Comparison of ENCODE assay signal across 10 cellular contexts in the genomic region with DNA sequence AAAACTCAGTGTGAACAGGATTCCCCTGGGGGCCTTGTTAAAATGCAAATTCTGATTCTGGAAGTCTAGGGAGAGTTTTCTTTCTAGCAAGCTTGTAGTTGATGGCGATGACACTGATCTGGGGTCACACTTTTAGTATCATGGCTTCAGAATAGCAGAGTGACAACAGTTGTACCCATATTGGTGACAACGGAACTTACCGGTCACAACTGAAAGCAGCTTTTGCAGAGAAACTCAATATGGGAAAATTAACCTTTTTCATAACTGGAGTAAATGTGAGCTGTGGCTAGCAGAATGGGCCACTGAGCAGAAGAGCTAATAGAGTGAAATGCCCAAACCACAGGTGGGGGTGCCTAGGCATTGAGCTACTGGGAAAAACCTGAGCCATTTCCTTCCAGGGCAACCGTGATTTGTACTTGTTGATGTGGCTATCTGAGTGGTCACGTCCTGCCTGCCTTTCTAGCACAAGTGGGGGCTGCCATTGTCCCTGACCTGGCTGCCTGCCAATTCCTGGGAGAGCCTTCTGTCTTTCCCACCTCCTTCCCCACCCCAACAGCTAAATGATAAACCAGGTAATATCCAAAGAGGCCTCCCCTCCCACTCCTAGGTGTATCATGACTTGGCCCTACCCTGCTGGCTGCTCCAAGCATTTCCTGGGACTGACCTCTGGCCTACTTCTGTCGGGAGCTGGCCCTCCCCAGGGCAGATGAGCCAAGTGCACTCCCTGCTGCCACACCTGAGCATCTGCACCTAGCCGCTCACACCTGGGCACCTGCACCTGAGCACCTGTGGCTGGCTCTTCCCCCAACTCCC. TPM values are rescaled to one million over a fixed set of nuclear protein-coding genes. Genes with fewer than 3 reads are reported as not detected.
DNase-seq lines count a peak whose midpoint lies in the region; ATAC-seq and TF ChIP-seq lines count a peak whose summit lies in the region.
"Had no signal": no experiment of that assay in that cellular context is flagged by ENCODE, and none has a peak within 500 bp of the region (broad histone marks: within the 10 kb centered on the region; RNA-seq: fewer than 3 reads in every experiment).

No MANE protein-coding gene starts in this region.

- no peaks in the 10 kb centered on the region for H3K36me3 Mint-ChIP-seq in activated T-cell treated with anti-CD3 and anti-CD28 coated beads, Interleukin-2, amount 50 U/mL, for 24 hours (ENCODE audit: low read depth)

- TF ChIP-seq EP300 in gastroesophageal sphincter (IDR thresholded peaks at IDR 0.05) = no peak

- ATAC-seq in GM18909 (IDR thresholded peaks at IDR 0.05; ENCODE audit: poor library complexity, unreplicated experiment) (peak; percentile 71), gastroesophageal sphincter (no peak), aorta (ENCODE audit: low FRiP score) (no peak)
- ATAC-seq: left lung had no signal

- H3K4me3 ChIP-seq in HAP-1 (no peak overlapping the region), gastroesophageal sphincter (no peak overlapping the region), aorta (ENCODE audit: low read length in 2 of 2) (no peak overlapping the region)
- H3K4me3 ChIP-seq: left lung, thoracic aorta had no signal

- in situ Hi-C loops in HAP-1 (cut with MboI; ENCODE audit: low sequenced_read_pairs) = no loop called here

- TF ChIP-seq POLR2A in gastroesophageal sphincter (IDR thresholded peaks at IDR 0.05) = no peak

- H3K4me1 ChIP-seq in HAP-1 (peaks cover 30% of the 10 kb centered on the region), gastroesophageal sphincter (no peaks in the 10 kb centered on the region), aorta (ENCODE audit: control insufficient read depth in 1 of 2, insufficient read depth in 2 of 2, low read length in 2 of 2) (no peaks in the 10 kb centered on the region)
- H3K4me1 ChIP-seq: left lung had no signal

- H3K36me3 ChIP-seq in HAP-1 (replicated peaks) (no peaks in the 10 kb centered on the region), gastroesophageal sphincter (no peaks in the 10 kb centered on the region), aorta (ENCODE audit: control insufficient read depth in 1 of 2, insufficient read depth in 2 of 2, low read length in 1 of 2) (no peaks in the 10 kb centered on the region)
- H3K36me3 ChIP-seq: left lung, thoracic aorta had no signal

- TF ChIP-seq CTCF in gastroesophageal sphincter (IDR thresholded peaks at IDR 0.05) = no peak

- H3K9me3 Mint-ChIP-seq in activated T-cell treated with anti-CD3 and anti-CD28 coated beads, Interleukin-2, amount 50 U/mL, for 24 hours = no peaks in the 10 kb centered on the region

- 0 out of 2 replicates have a peak, but pooled peaks cover 2% of the 10 kb centered on the region for H3K9me3 ChIP-seq in HAP-1
- no peaks in the 10 kb centered on the region for H3K9me3 ChIP-seq in gastroesophageal sphincter
- no peaks in the 10 kb centered on the region for H3K9me3 ChIP-seq in aorta (ENCODE audit: control insufficient read depth, low read length)
- H3K9me3 ChIP-seq: left lung, thoracic aorta had no signal

- no peak overlapping the region for H3K27ac Mint-ChIP-seq in activated T-cell treated with anti-CD3 and anti-CD28 coated beads, Interleukin-2, amount 50 U/mL, for 24 hours

- DNase-seq in HAP-1 (ENCODE audit: low spot score in 2 of 2) (peak; percentile 41 to 47), NCI-H2227 treated with DMSO at 0.1 percent for 48 hours (lab: John Stamatoyannopoulos, UW) (peak; percentile 76), mucosa of gallbladder (ENCODE audit: low spot score) (peak; percentile 59), aorta (no peak)
- no peak for DNase-seq in activated T-cell treated with anti-CD3 and anti-CD28 coated beads, Interleukin-2, amount 50 U/mL, for 24 hours
- DNase-seq in stimulated activated CD4-positive, alpha-beta T cell treated with anti-CD3 and anti-CD28 coated beads, Interleukin-1b, Interleukin-23, amount 100 ng/mL, for 48 hours = no peak
- DNase-seq: left lung had no signal

- WGBS in gastroesophageal sphincter (ENCODE audit: low coverage in 1 of 2), 2 donors = 74 to 79% methylated on average over 4 of the region's 7 CpGs
- WGBS in aorta, 2 donors = 81 to 84% methylated on average over 7 of the region's 7 CpGs

- no peaks in the 10 kb centered on the region for H3K27me3 Mint-ChIP-seq in activated T-cell treated with anti-CD3 and anti-CD28 coated beads, Interleukin-2, amount 50 U/mL, for 24 hours

- no peak overlapping the region for H3K27ac ChIP-seq in gastroesophageal sphincter
- H3K27ac ChIP-seq in aorta (ENCODE audit: low read depth in 1 of 2, low read length in 2 of 2) = no peak overlapping the region
- H3K27ac ChIP-seq: left lung, thoracic aorta had no signal

- H3K27me3 ChIP-seq in HAP-1 (ENCODE audit: low read depth) (0 out of 2 replicates have a peak, but pooled peaks cover 5% of the 10 kb centered on the region), gastroesophageal sphincter (no peaks in the 10 kb centered on the region), aorta (ENCODE audit: control insufficient read depth in 1 of 2, insufficient read depth in 2 of 2, low read length in 1 of 2) (no peaks in the 10 kb centered on the region)
- H3K27me3 ChIP-seq: left lung had no signal

- intact Hi-C loops in aorta (cut with DNase I) = no loop called here

- no peaks in the 10 kb centered on the region for H3K4me1 Mint-ChIP-seq in activated T-cell treated with anti-CD3 and anti-CD28 coated beads, Interleukin-2, amount 50 U/mL, for 24 hours (ENCODE audit: low read depth)

- H3K4me3 Mint-ChIP-seq in activated T-cell treated with anti-CD3 and anti-CD28 coated beads, Interleukin-2, amount 50 U/mL, for 24 hours = no peak overlapping the region

RNA-seq across cellular contexts. Expression of a gene that starts 1.7 kb away (rescaled TPM):
- total RNA-seq in mucosa of gallbladder = 5.2 TPM
- total RNA-seq in gastroesophageal sphincter = under 1 TPM in 1 of 4 donors, not detected in 3; 0.08 TPM
- total RNA-seq in aorta = not detected
- polyA plus RNA-seq in aorta = under 1 TPM in 1 of 2 donors, not detected in 1; 0.13 TPM
- total RNA-seq: left lung, thoracic aorta had no signal

Comparison
In these comparisons a context has a peak if more than half of its experiments do, and no peak if none do; other contexts are left out.
1. DNase-seq: peak in HAP-1 (2 of 2), NCI-H2227 treated with DMSO at 0.1 percent for 48 hours (single experiment) and mucosa of gallbladder (single experiment); none in aorta (0 of 2), activated T-cell treated with anti-CD3 and anti-CD28 coated beads, Interleukin-2, amount 50 U/mL, for 24 hours (single experiment) and stimulated activated CD4-positive, alpha-beta T cell treated with anti-CD3 and anti-CD28 coated beads, Interleukin-1b, Interleukin-23, amount 100 ng/mL, for 48 hours (single experiment).